In the genomic region with DNA sequence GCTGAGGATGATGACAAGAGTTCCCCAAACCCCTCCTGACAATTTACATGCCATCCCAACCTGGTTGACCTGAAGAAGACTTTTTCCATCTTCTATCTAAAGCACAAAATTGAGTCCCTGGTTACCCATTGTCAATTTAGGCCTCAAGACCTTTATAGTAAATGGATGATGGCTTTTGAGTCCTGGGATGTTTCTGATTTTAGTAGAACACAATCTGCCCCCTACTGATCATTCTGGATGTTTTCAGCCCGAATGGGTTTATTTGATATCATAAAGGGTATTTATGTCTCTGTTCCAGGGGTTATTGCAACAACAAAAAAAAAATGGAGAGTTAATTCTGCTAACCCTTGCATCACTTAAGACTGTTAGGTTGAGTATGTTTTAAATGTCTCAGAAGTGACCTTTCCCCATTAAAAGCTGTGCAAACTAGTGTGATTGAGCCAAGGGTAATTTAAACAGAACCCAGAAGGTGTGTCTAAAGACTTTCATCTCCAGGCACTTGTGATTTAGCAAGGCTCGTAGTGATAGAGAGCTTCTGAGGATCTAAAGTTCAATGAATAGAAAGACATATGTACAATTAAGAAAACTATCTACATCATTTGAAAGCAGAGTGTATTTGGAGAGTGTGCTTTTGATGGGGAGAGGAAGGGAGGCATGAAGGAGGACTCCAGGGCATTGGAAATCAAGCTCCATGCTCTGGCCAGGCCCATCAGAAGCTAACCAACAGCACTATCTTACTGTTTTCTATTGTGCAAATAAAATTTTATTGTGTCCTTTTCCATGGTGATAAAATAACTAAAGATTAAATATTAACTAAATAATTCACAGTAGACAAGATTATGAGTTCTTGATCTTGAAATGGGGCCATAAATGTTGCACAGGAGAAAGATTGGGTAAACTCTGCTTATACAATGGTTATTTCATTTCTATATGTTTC, we compare ENCODE assay signal across 8 cellular contexts.
DNase-seq lines count a peak whose midpoint lies in the region; ATAC-seq and TF ChIP-seq lines count a peak whose summit lies in the region.

No MANE protein-coding gene starts in this region.

- H2AFZ ChIP-seq in HCT116 (ENCODE audit: low read depth, low read length, poor library complexity, severe bottlenecking) = no peak overlapping the region

- H3K4me1 Mint-ChIP-seq in WTC11 = peaks cover 5% of the 10 kb centered on the region
- no peaks in the 10 kb centered on the region for H3K4me1 Mint-ChIP-seq in activated CD4-positive, alpha-beta memory T cell treated with anti-CD3 and anti-CD28 coated beads for 36 hours (ENCODE audit: low read depth)

- no peak overlapping the region for H3K27ac ChIP-seq in HCT116 (ENCODE audit: low read depth, low read length)

- intact Hi-C loops in HCT116 (cut with micrococcal nuclease) = loop anchor here (5.0 to 10.0 kb wide), 2 partner anchors 219 to 359 kb away; no protein-coding TSS in a partner anchor
- intact Hi-C loops in left colon (cut with DNase I, micrococcal nuclease) = loop anchor here in 1 of 2 donors (10.0 kb wide), 2 partner anchors 251 to 361 kb away; a partner anchor contains a TSS
- intact Hi-C loops in activated CD4-positive, alpha-beta memory T cell treated with anti-CD3 and anti-CD28 coated beads for 36 hours (cut with micrococcal nuclease) = loop anchor here (1.0 to 10.0 kb wide), 2 partner anchors 219 to 359 kb away; no protein-coding TSS in a partner anchor

- no peak overlapping the region for H3K4me2 ChIP-seq in HCT116 (ENCODE audit: low read length)

- H3K4me3 Mint-ChIP-seq in WTC11 = no peak overlapping the region
- H3K4me3 Mint-ChIP-seq in activated CD4-positive, alpha-beta memory T cell treated with anti-CD3 and anti-CD28 coated beads for 36 hours = no peak overlapping the region

- RAD21 ChIA-PET in HCT116 (lab: Charles Lee; ENCODE audit: low non-redundant PET in 1 of 2, low total read pairs in 2 of 2, uncharacterized antibody in 2 of 2, unreplicated experiment in 2 of 2) = no interaction called here

- CTCF ChIA-PET in HCT116 (lab: Charles Lee) (no interaction called here), WTC11 (lab: Charles Lee) (interaction anchor here (0.6 to 1.4 kb wide), 6 partner anchors 19 to 359 kb away, joined by 3 to 5 read pairs (median 3); no protein-coding TSS in a partner anchor)
- CTCF ChIA-PET in activated CD4-positive, alpha-beta memory T cell treated with anti-CD3 and anti-CD28 coated beads for 36 hours (lab: Charles Lee) = interaction anchor here (0.7 to 5.2 kb wide), 10 partner anchors 11 to 369 kb away, joined by 3 to 37 read pairs (median 4); no protein-coding TSS in a partner anchor

- ATAC-seq in HCT116 (no peak), WTC11 (peak; percentile 36; the same call in 1 of the 2 replicates), left colon (peak; percentile 77), GM18873 (IDR thresholded peaks at IDR 0.05; ENCODE audit: low FRiP score, unreplicated experiment) (no peak), HG02763 (IDR thresholded peaks at IDR 0.05; ENCODE audit: unreplicated experiment) (no peak)

- TF ChIP-seq POLR2A in HCT116 (IDR thresholded peaks at IDR 0.05; ENCODE audit: borderline replicate concordance, extremely low read depth, insufficient read depth, insufficient read length) = no peak

- no TSS peak for BruUV-seq in HCT116 (replicated peaks; lab: Mats Ljungman, UMichigan)

- no peak overlapping the region for H3K27ac Mint-ChIP-seq in WTC11
- no peak overlapping the region for H3K27ac Mint-ChIP-seq in activated CD4-positive, alpha-beta memory T cell treated with anti-CD3 and anti-CD28 coated beads for 36 hours

- no peaks in the 10 kb centered on the region for H3K36me3 ChIP-seq in HCT116 (ENCODE audit: control insufficient read depth in 1 of 2, insufficient read depth in 2 of 2, low read length in 2 of 2)

- no peaks in the 10 kb centered on the region for H3K36me3 Mint-ChIP-seq in WTC11
- no peaks in the 10 kb centered on the region for H3K36me3 Mint-ChIP-seq in activated CD4-positive, alpha-beta memory T cell treated with anti-CD3 and anti-CD28 coated beads for 36 hours

- H3K27me3 Mint-ChIP-seq in WTC11 (ENCODE audit: low read depth) = no peaks in the 10 kb centered on the region
- no peaks in the 10 kb centered on the region for H3K27me3 Mint-ChIP-seq in activated CD4-positive, alpha-beta memory T cell treated with anti-CD3 and anti-CD28 coated beads for 36 hours

- H3K79me2 ChIP-seq in HCT116 (ENCODE audit: insufficient read depth, low read length) = no peaks in the 10 kb centered on the region

- peak; percentile 57 for TF ChIP-seq RAD21 in HCT116 (IDR thresholded peaks at IDR 0.05; ENCODE audit: low read depth)

- no peaks in the 10 kb centered on the region for H3K4me1 ChIP-seq in HCT116 (ENCODE audit: control insufficient read depth in 1 of 2, insufficient read depth in 2 of 2, low read length in 2 of 2)

- H4K20me1 ChIP-seq in HCT116 (ENCODE audit: insufficient read depth) = no peaks in the 10 kb centered on the region

- H3K9me3 Mint-ChIP-seq in WTC11 = no peaks in the 10 kb centered on the region
- no peaks in the 10 kb centered on the region for H3K9me3 Mint-ChIP-seq in activated CD4-positive, alpha-beta memory T cell treated with anti-CD3 and anti-CD28 coated beads for 36 hours

- H3K4me3 ChIP-seq in HCT116 (replicated peaks in 1 of 2; ENCODE audit: low read depth in 1 of 2, low read length in 2 of 2) = no peak overlapping the region

- H3K9me2 ChIP-seq in HCT116 (ENCODE audit: insufficient read depth) = no peaks in the 10 kb centered on the region

- POLR2A ChIA-PET in HCT116 (lab: Charles Lee) (no interaction called here), WTC11 (lab: Charles Lee) (no interaction called here)
- POLR2A ChIA-PET in activated CD4-positive, alpha-beta memory T cell treated with anti-CD3 and anti-CD28 coated beads for 36 hours (lab: Charles Lee) = no interaction called here

- no peaks in the 10 kb centered on the region for H3K9me3 ChIP-seq in HCT116 (ENCODE audit: control insufficient read depth in 1 of 2, insufficient read depth in 1 of 2, low read depth in 1 of 2, low read length in 2 of 2)

- DNase-seq in CD1c-positive myeloid dendritic cell (ENCODE audit: extremely low spot score) (peak; percentile 37), HCT116 (ENCODE audit: low read depth, low spot score) (no peak), WTC11 (ENCODE audit: low spot score) (no peak), left colon (peak in 1 of 2 donors; percentile 25)
- no peak for DNase-seq in stimulated activated CD4-positive, alpha-beta T cell treated with anti-CD3 and anti-CD28 coated beads, Interleukin-1b, Interleukin-23, amount 100 ng/mL, for 48 hours
- no peak for DNase-seq in activated CD4-positive, alpha-beta memory T cell treated with anti-CD3 and anti-CD28 coated beads for 36 hours

- H3K27me3 ChIP-seq in HCT116 (ENCODE audit: insufficient read depth, low read length) = no peaks in the 10 kb centered on the region

- H3K9ac ChIP-seq in HCT116 (ENCODE audit: low read length) = no peak overlapping the region

- TF ChIP-seq CTCF in HCT116 (IDR thresholded peaks at IDR 0.05 in 2 of 3, conservative IDR thresholded peaks at IDR 0.05 in 1 of 3; ENCODE audit: borderline replicate concordance in 1 of 3, insufficient read depth in 1 of 3, low read depth in 2 of 3, low read length in 2 of 3) (peak; percentile 24 to 48 (median 35); a peak in 4 of 6 replicates), WTC11 (IDR thresholded peaks at IDR 0.05) (no peak)

TF ChIP-seq in HCT116, 20 proteins besides CTCF, POLR2A, EP300 and RAD21:
- TF ChIP-seq, protein P1, sequence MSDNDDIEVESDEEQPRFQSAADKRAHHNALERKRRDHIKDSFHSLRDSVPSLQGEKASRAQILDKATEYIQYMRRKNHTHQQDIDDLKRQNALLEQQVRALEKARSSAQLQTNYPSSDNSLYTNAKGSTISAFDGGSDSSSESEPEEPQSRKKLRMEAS (IDR thresholded peaks at IDR 0.05) = no peak
- no peak for TF ChIP-seq EZH2 (IDR thresholded peaks at IDR 0.05)
- TF ChIP-seq EZH2phosphoT487 (IDR thresholded peaks at IDR 0.05; ENCODE audit: borderline replicate concordance) = no peak
TF ChIP-seq in HCT116: peak in this region for 0.

TF ChIP-seq in WTC11, 78 proteins besides CTCF, POLR2A, EP300 and RAD21 (continues in another document):
- TF ChIP-seq, protein P2, sequence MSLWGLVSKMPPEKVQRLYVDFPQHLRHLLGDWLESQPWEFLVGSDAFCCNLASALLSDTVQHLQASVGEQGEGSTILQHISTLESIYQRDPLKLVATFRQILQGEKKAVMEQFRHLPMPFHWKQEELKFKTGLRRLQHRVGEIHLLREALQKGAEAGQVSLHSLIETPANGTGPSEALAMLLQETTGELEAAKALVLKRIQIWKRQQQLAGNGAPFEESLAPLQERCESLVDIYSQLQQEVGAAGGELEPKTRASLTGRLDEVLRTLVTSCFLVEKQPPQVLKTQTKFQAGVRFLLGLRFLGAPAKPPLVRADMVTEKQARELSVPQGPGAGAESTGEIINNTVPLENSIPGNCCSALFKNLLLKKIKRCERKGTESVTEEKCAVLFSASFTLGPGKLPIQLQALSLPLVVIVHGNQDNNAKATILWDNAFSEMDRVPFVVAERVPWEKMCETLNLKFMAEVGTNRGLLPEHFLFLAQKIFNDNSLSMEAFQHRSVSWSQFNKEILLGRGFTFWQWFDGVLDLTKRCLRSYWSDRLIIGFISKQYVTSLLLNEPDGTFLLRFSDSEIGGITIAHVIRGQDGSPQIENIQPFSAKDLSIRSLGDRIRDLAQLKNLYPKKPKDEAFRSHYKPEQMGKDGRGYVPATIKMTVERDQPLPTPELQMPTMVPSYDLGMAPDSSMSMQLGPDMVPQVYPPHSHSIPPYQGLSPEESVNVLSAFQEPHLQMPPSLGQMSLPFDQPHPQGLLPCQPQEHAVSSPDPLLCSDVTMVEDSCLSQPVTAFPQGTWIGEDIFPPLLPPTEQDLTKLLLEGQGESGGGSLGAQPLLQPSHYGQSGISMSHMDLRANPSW (CRISPR knock-in tag; conservative IDR thresholded peaks at IDR 0.05; ENCODE audit: low read depth) = no peak
- TF ChIP-seq, protein P3, sequence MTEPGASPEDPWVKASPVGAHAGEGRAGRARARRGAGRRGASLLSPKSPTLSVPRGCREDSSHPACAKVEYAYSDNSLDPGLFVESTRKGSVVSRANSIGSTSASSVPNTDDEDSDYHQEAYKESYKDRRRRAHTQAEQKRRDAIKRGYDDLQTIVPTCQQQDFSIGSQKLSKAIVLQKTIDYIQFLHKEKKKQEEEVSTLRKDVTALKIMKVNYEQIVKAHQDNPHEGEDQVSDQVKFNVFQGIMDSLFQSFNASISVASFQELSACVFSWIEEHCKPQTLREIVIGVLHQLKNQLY (CRISPR knock-in tag; IDR thresholded peaks at IDR 0.05) = no peak
- no peak for TF ChIP-seq TCF7 (CRISPR knock-in tag; IDR thresholded peaks at IDR 0.05; ENCODE audit: low read depth)

Comparison
In these comparisons a context has a peak if more than half of its experiments do, and no peak if none do; other contexts are left out.
1. ATAC-seq: peak in WTC11 (single experiment) and left colon (single experiment); none in HCT116 (single experiment), GM18873 (single experiment) and HG02763 (single experiment).